In the genomic region with DNA sequence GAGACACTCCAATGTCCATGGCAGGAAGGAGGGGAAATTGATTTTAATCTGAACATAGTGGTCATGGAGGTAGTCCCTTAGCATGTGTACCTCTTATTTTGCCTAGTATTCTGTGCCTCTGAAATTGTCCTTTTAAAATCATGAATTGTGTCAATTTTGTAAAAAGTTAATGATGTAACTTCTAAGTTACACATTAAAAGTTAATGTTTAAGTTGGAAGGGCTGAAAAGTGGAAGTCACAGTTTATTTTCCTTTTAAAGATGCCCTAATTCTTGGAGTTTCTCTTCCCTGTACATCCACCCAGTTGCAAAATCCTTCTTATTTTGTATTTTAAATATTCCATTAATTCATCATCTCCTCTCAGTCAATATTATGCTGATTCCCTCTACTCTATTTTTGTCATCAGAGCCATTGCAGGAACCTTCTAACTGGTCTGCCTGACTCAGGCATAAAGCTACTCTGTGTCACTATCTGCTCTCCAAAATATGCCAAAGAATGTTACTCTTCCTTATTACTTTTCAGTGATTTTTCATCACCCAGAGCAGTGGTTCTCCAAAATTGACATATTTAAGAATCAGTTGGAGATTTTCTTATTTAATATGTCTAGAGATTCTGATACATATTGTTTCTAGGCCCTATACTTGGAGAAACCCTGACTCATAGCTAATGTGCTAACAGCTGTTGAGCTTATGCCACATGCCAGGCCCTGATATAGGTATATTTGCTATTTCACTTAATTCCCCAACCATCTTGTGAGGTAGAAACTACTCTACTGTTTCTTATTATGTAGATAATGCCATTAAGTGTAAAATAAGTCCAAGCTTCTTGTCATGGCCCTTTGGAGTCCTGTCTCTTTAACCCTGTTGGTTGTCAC, we compare ENCODE assay signal across 20 cellular contexts. TPM values are rescaled to one million over a fixed set of nuclear protein-coding genes. Genes with fewer than 3 reads are reported as not detected.
DNase-seq lines count a peak whose midpoint lies in the region; ATAC-seq, FAIRE-seq and TF ChIP-seq lines count a peak whose summit lies in the region.
"Had no signal": no experiment of that assay in that cellular context is flagged by ENCODE, and none has a peak within 500 bp of the region (broad histone marks: within the 10 kb centered on the region; RNA-seq: fewer than 3 reads in every experiment).

No MANE protein-coding gene starts in this region.

- H3K4me1 ChIP-seq in HEK293 (ENCODE audit: control insufficient read depth, insufficient read depth, low read length): peaks cover 7% of the 10 kb centered on the region
- peaks cover 15% of the 10 kb centered on the region for H3K4me1 ChIP-seq in CD4-positive, alpha-beta memory T cell (ENCODE audit: insufficient read depth, low read length)

- POLR2A ChIA-PET in HEK293 (lab: Yijun Ruan, JAX): no interaction called here
- POLR2A ChIA-PET in CD4-positive, alpha-beta memory T cell (lab: Charles Lee; ENCODE audit: partially characterized antibody): no interaction called here

- FAIRE-seq in RCC 7860 (lab: Jason Lieb, UNC): peak; percentile 74
- FAIRE-seq: bronchial epithelial cell, keratinocyte, small intestine had no signal

- H3K9me3 ChIP-seq in HEK293 (ENCODE audit: control insufficient read depth, insufficient read depth, low read depth, low read length): no peaks in the 10 kb centered on the region
- H3K9me3 ChIP-seq in CD4-positive, alpha-beta memory T cell (ENCODE audit: control insufficient read depth in 1 of 2, low read length in 2 of 2): no peaks in the 10 kb centered on the region
- H3K9me3 ChIP-seq: heart left ventricle, mucosa of descending colon had no signal

- no peaks in the 10 kb centered on the region for H3K27me3 Mint-ChIP-seq in nephron (ENCODE audit: low read depth)
- H3K27me3 Mint-ChIP-seq in CD4-positive, alpha-beta memory T cell: no peaks in the 10 kb centered on the region
- no peaks in the 10 kb centered on the region for H3K27me3 Mint-ChIP-seq in effector memory CD8-positive, alpha-beta T cell
- H3K27me3 Mint-ChIP-seq: activated CD4-positive, alpha-beta memory T cell treated with anti-CD3 and anti-CD28 coated beads for 36 hours; activated naive CD8-positive, alpha-beta T cell treated with anti-CD3 and anti-CD28 coated beads, Interleukin-2, amount 10 ng/mL, durations not matched to agents 7 days and 5 days; activated T-cell treated with anti-CD3 and anti-CD28 coated beads, Interleukin-2, amount 50 U/mL, for 24 hours had no signal

- peak overlapping the region; percentile 21 to 83 (median 34) for H3K27ac Mint-ChIP-seq in nephron
- no peak overlapping the region for H3K27ac Mint-ChIP-seq in CD4-positive, alpha-beta memory T cell
- no peak overlapping the region for H3K27ac Mint-ChIP-seq in effector memory CD8-positive, alpha-beta T cell
- H3K27ac Mint-ChIP-seq: activated CD4-positive, alpha-beta memory T cell treated with anti-CD3 and anti-CD28 coated beads for 36 hours; activated naive CD8-positive, alpha-beta T cell treated with anti-CD3 and anti-CD28 coated beads, Interleukin-2, amount 10 ng/mL, durations not matched to agents 7 days and 5 days; activated T-cell treated with anti-CD3 and anti-CD28 coated beads, Interleukin-2, amount 50 U/mL, for 24 hours had no signal

- CTCF ChIA-PET in HEK293 (lab: Yijun Ruan, JAX): interaction anchor here (0.5 to 0.9 kb wide), 4 partner anchors 10 to 1167 kb away, joined by 3 to 5 read pairs (median 3); no protein-coding TSS in a partner anchor
- CTCF ChIA-PET in CD4-positive, alpha-beta memory T cell (lab: Charles Lee; ENCODE audit: partially characterized antibody): no interaction called here

- peaks cover 16% of the 10 kb centered on the region for H3K4me1 Mint-ChIP-seq in nephron
- peaks cover 0 to 14% (median 8%) of the 10 kb centered on the region in 4 donors for H3K4me1 Mint-ChIP-seq in CD4-positive, alpha-beta memory T cell
- no peaks in the 10 kb centered on the region for H3K4me1 Mint-ChIP-seq in effector memory CD8-positive, alpha-beta T cell (ENCODE audit: low read depth in 2 of 2)

- no peak overlapping the region for H3K4me3 ChIP-seq in HEK293 (ENCODE audit: low read depth, low read length)
- no peak overlapping the region for H3K4me3 ChIP-seq in CD4-positive, alpha-beta memory T cell (ENCODE audit: low read length in 2 of 2)
- H3K4me3 ChIP-seq: BLaER1 treated with 17β-estradiol and CSF1 and Interleukin-3, amounts not matched to agents 10 nM and 100 nM; heart left ventricle; mucosa of descending colon had no signal

- no peak overlapping the region for H3K27ac ChIP-seq in HEK293 (ENCODE audit: extremely low read depth, low read depth, low read length)
- H3K27ac ChIP-seq in CD4-positive, alpha-beta memory T cell (ENCODE audit: low read depth, low read length): no peak overlapping the region
- H3K27ac ChIP-seq: BLaER1 treated with 17β-estradiol and CSF1 and Interleukin-3, amounts not matched to agents 10 nM and 100 nM; heart left ventricle had no signal

- intact Hi-C loops in CD4-positive, alpha-beta memory T cell (cut with micrococcal nuclease): loop anchor here (5.0 to 10.0 kb wide), 2 partner anchors 1257 to 1905 kb away; partner anchors contain the start of gene TM2D1

- no peaks in the 10 kb centered on the region for H3K9me3 Mint-ChIP-seq in nephron
- no peaks in the 10 kb centered on the region for H3K9me3 Mint-ChIP-seq in CD4-positive, alpha-beta memory T cell
- no peaks in the 10 kb centered on the region for H3K9me3 Mint-ChIP-seq in effector memory CD8-positive, alpha-beta T cell
- H3K9me3 Mint-ChIP-seq: activated CD4-positive, alpha-beta memory T cell treated with anti-CD3 and anti-CD28 coated beads for 36 hours; activated naive CD8-positive, alpha-beta T cell treated with anti-CD3 and anti-CD28 coated beads, Interleukin-2, amount 10 ng/mL, durations not matched to agents 7 days and 5 days; activated T-cell treated with anti-CD3 and anti-CD28 coated beads, Interleukin-2, amount 50 U/mL, for 24 hours had no signal

- peak overlapping the region in 1 of 3 experiments; percentile 5 for H3K4me3 Mint-ChIP-seq in nephron
- H3K4me3 Mint-ChIP-seq in CD4-positive, alpha-beta memory T cell: no peak overlapping the region
- H3K4me3 Mint-ChIP-seq in effector memory CD8-positive, alpha-beta T cell: no peak overlapping the region
- H3K4me3 Mint-ChIP-seq: activated CD4-positive, alpha-beta memory T cell treated with anti-CD3 and anti-CD28 coated beads for 36 hours; activated naive CD8-positive, alpha-beta T cell treated with anti-CD3 and anti-CD28 coated beads, Interleukin-2, amount 10 ng/mL, durations not matched to agents 7 days and 5 days; activated T-cell treated with anti-CD3 and anti-CD28 coated beads, Interleukin-2, amount 50 U/mL, for 24 hours had no signal

- H3K27me3 ChIP-seq in CD4-positive, alpha-beta memory T cell (ENCODE audit: insufficient read depth, low read length): no peaks in the 10 kb centered on the region
- H3K27me3 ChIP-seq: BLaER1 treated with 17β-estradiol and CSF1 and Interleukin-3, amounts not matched to agents 10 nM and 100 nM had no signal

- ATAC-seq in GM19025 (IDR thresholded peaks at IDR 0.05; ENCODE audit: low read depth, unreplicated experiment) (peak; percentile 58), HG03045 (IDR thresholded peaks at IDR 0.05; ENCODE audit: unreplicated experiment) (no peak)
- ATAC-seq in effector memory CD8-positive, alpha-beta T cell (replicated peaks): no peak
- ATAC-seq: HCT116, mucosa of descending colon had no signal

- peak; percentile 10 for DNase-seq in RCC 7860 (ENCODE audit: low spot score)
- DNase-seq in CD4-positive, alpha-beta memory T cell: no peak
- DNase-seq in effector memory CD8-positive, alpha-beta T cell: no peak
- DNase-seq: activated CD4-positive, alpha-beta memory T cell treated with anti-CD3 and anti-CD28 coated beads for 36 hours; activated naive CD8-positive, alpha-beta T cell treated with anti-CD3 and anti-CD28 coated beads, Interleukin-2, amount 10 ng/mL, durations not matched to agents 7 days and 5 days; activated T-cell treated with anti-CD3 and anti-CD28 coated beads, Interleukin-2, amount 50 U/mL, for 24 hours; DMS79; heart left ventricle; mucosa of descending colon; NCI-H1417; nucleus accumbens; small intestine had no signal

- TF ChIP-seq CTCF in HEK293 (tag by site-specific recombination; IDR thresholded peaks at IDR 0.05) (no peak), nephron (IDR thresholded peaks at IDR 0.05; ENCODE audit: unreplicated experiment in 3 of 3) (no peak)

- H3K36me3 ChIP-seq in HEK293 (ENCODE audit: control insufficient read depth in 2 of 2, insufficient read depth in 1 of 2, low read length in 2 of 2): peaks cover 0 to 6% of the 10 kb centered on the region in 2 experiments; a peak in 2 of 3 replicates
- no peaks in the 10 kb centered on the region for H3K36me3 ChIP-seq in CD4-positive, alpha-beta memory T cell (ENCODE audit: insufficient read depth, low read length)
- H3K36me3 ChIP-seq: BLaER1 treated with 17β-estradiol and CSF1 and Interleukin-3, amounts not matched to agents 10 nM and 100 nM; heart left ventricle had no signal

- H3K36me3 Mint-ChIP-seq in nephron (ENCODE audit: low read depth): peaks cover 7% of the 10 kb centered on the region
- peaks cover 2 to 6% of the 10 kb centered on the region in 2 donors for H3K36me3 Mint-ChIP-seq in CD4-positive, alpha-beta memory T cell
- no peaks in the 10 kb centered on the region for H3K36me3 Mint-ChIP-seq in effector memory CD8-positive, alpha-beta T cell (ENCODE audit: insufficient read depth)

TF ChIP-seq in HEK293, 187 proteins besides CTCF, POLR2A, EP300 and RAD21:
- 0 out of 2 replicates have a peak, but pooled peaks have one; percentile 0 for TF ChIP-seq GLIS1 (tag by site-specific recombination; IDR thresholded peaks at IDR 0.05)
- no peak for TF ChIP-seq WT1 (tag by site-specific recombination; IDR thresholded peaks at IDR 0.05)
- TF ChIP-seq ZNF501 (tag by site-specific recombination; IDR thresholded peaks at IDR 0.05): no peak
- TF ChIP-seq ZNF785 (tag by site-specific recombination; IDR thresholded peaks at IDR 0.05): no peak
TF ChIP-seq in HEK293: peak in this region for 1.

RNA-seq across cellular contexts. Expression of gene HOOK1, which starts 5.1 kb away (rescaled TPM):
- total RNA-seq in CD4-positive, alpha-beta memory T cell: 10 to 100 TPM; 16.7 to 19.2 TPM
- polyA plus RNA-seq in CD4-positive, alpha-beta memory T cell: 1 to 10 TPM; 9.3 to 9.9 TPM

Comparison
In these comparisons a context has a peak if more than half of its experiments do, and no peak if none do; other contexts are left out.
1. H3K27ac Mint-ChIP-seq: peak in nephron (3 of 3); none in CD4-positive, alpha-beta memory T cell (0 of 7) and effector memory CD8-positive, alpha-beta T cell (0 of 2).